ENCODE assay signal across 8 cellular contexts in genomic region chr1:16905112-16905855, GRCh38. TPM values are rescaled to one million over a fixed set of nuclear protein-coding genes. Genes with fewer than 3 reads are reported as not detected.
A peak's percentile ranks its signal among the peaks of the same experiment; 100 is the strongest.
DNase-seq lines count a peak whose midpoint lies in the region; ATAC-seq and TF ChIP-seq lines count a peak whose summit lies in the region.

No MANE protein-coding gene starts in this region.

- ATAC-seq in HG02642 (IDR thresholded peaks at IDR 0.05; ENCODE audit: poor library complexity, unreplicated experiment) (peak; percentile 74), lung (ENCODE audit: insufficient read depth, low FRiP score) (peak; percentile 88)

- H2AFZ ChIP-seq in SU-DHL-6 (ENCODE audit: low read depth, low read length, severe bottlenecking): no peak overlapping the region

- H3F3A ChIP-seq in SU-DHL-6 (ENCODE audit: insufficient read depth): peaks cover 56% of the 10 kb centered on the region

- DNase-seq in AG08395 (ENCODE audit: low spot score) (peak; percentile 35), NAMALWA (ENCODE audit: low spot score) (peak; percentile 100), lung (ENCODE audit: low spot score) (no peak)

- TF ChIP-seq CTCF in SU-DHL-6 (IDR thresholded peaks at IDR 0.05; ENCODE audit: insufficient read depth, low read length, poor library complexity, severe bottlenecking) (no peak), lung (IDR thresholded peaks at IDR 0.05; ENCODE audit: control extremely low read depth, extremely low read depth) (no peak)

- peaks cover 4 to 18% of the 10 kb centered on the region in 2 donors for H3K4me1 ChIP-seq in duodenal mucosa (ENCODE audit: control insufficient read depth in 1 of 2, insufficient read depth in 2 of 2, low read length in 2 of 2)
- no peaks in the 10 kb centered on the region for H3K4me1 ChIP-seq in lung (ENCODE audit: control insufficient read depth in 2 of 2, insufficient read depth in 2 of 2, low read length in 2 of 2)

- H3K9me2 ChIP-seq in SU-DHL-6 (replicated peaks; ENCODE audit: insufficient read depth, low read length): no peaks in the 10 kb centered on the region

- no peaks in the 10 kb centered on the region for H4K20me1 ChIP-seq in SU-DHL-6 (ENCODE audit: low read depth, low read length)

- 6 to 9% methylated on average over 12 of the region's 12 CpGs for WGBS in lung, 2 donors

- H3K27me3 ChIP-seq in SU-DHL-6 (ENCODE audit: low read length): no peaks in the 10 kb centered on the region
- H3K27me3 ChIP-seq in duodenal mucosa (ENCODE audit: control insufficient read depth in 1 of 2, insufficient read depth in 2 of 2, low read length in 2 of 2): no peaks in the 10 kb centered on the region
- H3K27me3 ChIP-seq in lung (ENCODE audit: control insufficient read depth, insufficient read depth): no peaks in the 10 kb centered on the region

- TF ChIP-seq POLR2A in GM15510 (IDR thresholded peaks at IDR 0.05; ENCODE audit: borderline replicate concordance, extremely low read depth, insufficient read length): peak; percentile 98

- H3K9me3 ChIP-seq in SU-DHL-6 (ENCODE audit: insufficient read depth, low read length): peaks cover 14% of the 10 kb centered on the region; the same call in 1 of the 2 replicates
- peaks cover 0 to 6% of the 10 kb centered on the region in 2 donors for H3K9me3 ChIP-seq in duodenal mucosa (ENCODE audit: control insufficient read depth in 1 of 2, low read length in 2 of 2)
- no peaks in the 10 kb centered on the region for H3K9me3 ChIP-seq in lung (ENCODE audit: control insufficient read depth in 2 of 2, insufficient read depth in 1 of 2, low read length in 1 of 2)

- H3K79me2 ChIP-seq in SU-DHL-6 (ENCODE audit: insufficient read depth, low read length): no peaks in the 10 kb centered on the region

- no peaks in the 10 kb centered on the region for H3K36me3 ChIP-seq in SU-DHL-6 (ENCODE audit: low read length)
- H3K36me3 ChIP-seq in duodenal mucosa (ENCODE audit: control insufficient read depth in 1 of 2, insufficient read depth in 2 of 2, low read length in 2 of 2): no peaks in the 10 kb centered on the region
- H3K36me3 ChIP-seq in lung (ENCODE audit: control insufficient read depth in 2 of 2, insufficient read depth in 2 of 2, low read length in 2 of 2): no peaks in the 10 kb centered on the region

- H3K9ac ChIP-seq in SU-DHL-6 (ENCODE audit: low read length) (peak overlapping the region; percentile 68), duodenal mucosa (ENCODE audit: low read depth in 1 of 2, low read length in 2 of 2) (peak overlapping the region; percentile 91 to 94)

- peak overlapping the region; percentile 89 for H3K4me2 ChIP-seq in SU-DHL-6 (ENCODE audit: low read depth, low read length, poor library complexity, severe bottlenecking)

- peak overlapping the region; percentile 7 for H3K4me3 ChIP-seq in SU-DHL-6 (ENCODE audit: insufficient read depth, low read length, poor library complexity, severe bottlenecking)
- H3K4me3 ChIP-seq in duodenal mucosa (ENCODE audit: low read depth in 1 of 2, low read length in 2 of 2): peak overlapping the region; percentile 73 to 82
- H3K4me3 ChIP-seq in lung: no peak overlapping the region

- H3K27ac ChIP-seq in SU-DHL-6 (ENCODE audit: low read depth, low read length) (peak overlapping the region; percentile 94), duodenal mucosa (ENCODE audit: low read depth, low read length) (peak overlapping the region; percentile 98), lung (ENCODE audit: low read depth in 1 of 2, low read length in 1 of 2) (peak overlapping the region; percentile 98 to 99), temporal lobe (ENCODE audit: low read depth, low read length) (peak overlapping the region; percentile 100)

RNA-seq across cellular contexts. Expression of gene RNU1-2, which starts 9.5 kb away (rescaled TPM):
- 1,000 to 10,000 TPM in 1 of 2 donors, under 1 TPM in 1; under 0.01 to 3,134 TPM for total RNA-seq in lung
- not detected for polyA plus RNA-seq in lung
- total RNA-seq in temporal lobe: 73,230 TPM

RNA-seq across cellular contexts. Expression of gene CROCC, which starts 16.4 kb away (rescaled TPM):
- total RNA-seq in lung (10 to 100 TPM; 31.5 to 42.2 TPM), temporal lobe (20.7 TPM)
- polyA plus RNA-seq in lung: 10 to 100 TPM; 14.9 to 25.4 TPM

Comparison
In these comparisons a context has a peak if more than half of its experiments do, and no peak if none do; other contexts are left out.
1. RNA of gene RNU1-2, which starts 9.5 kb away (total RNA-seq): 73,230 TPM in temporal lobe (single experiment); under 0.01 to 3,134 TPM in lung; every median in the first group is over 10 times any median in the second.
2. Peak in every context shown above with its lines, with median percentiles within 50 percentile points of each other: H3K27ac ChIP-seq.